In genomic region chr22:39959640-39960447, GRCh38 we compare ENCODE assay signal across 8 cellular contexts. TPM values are rescaled to one million over a fixed set of nuclear protein-coding genes. Genes with fewer than 3 reads are reported as not detected.
DNase-seq lines count a peak whose midpoint lies in the region; ATAC-seq and TF ChIP-seq lines count a peak whose summit lies in the region.

Gene TMA7B (plus strand): TSS chr22:39960397. CDS start chr22:39964375, 3,978 bp downstream.

- H3K4me3 ChIP-seq in left ventricle myocardium inferior: no peak within 1 kb of the TSS

- H3K36me3 ChIP-seq in left ventricle myocardium inferior: no peaks in the 10 kb centered on the region

- no peak within 1 kb of the TSS for H3K27ac ChIP-seq in left ventricle myocardium inferior (replicated peaks)

- peak within 1 kb of the TSS; percentile 60 to 93 (median 87) for H3K27ac Mint-ChIP-seq in CD14-positive monocyte

- H3K27me3 ChIP-seq in left ventricle myocardium inferior (ENCODE audit: low read depth): no peaks in the 10 kb centered on the region

- peak within 1 kb of the TSS; percentile 41 to 62 for H3K4me3 Mint-ChIP-seq in CD14-positive monocyte

- peaks cover 18 to 20% of the 10 kb centered on the region in 2 donors for H3K36me3 Mint-ChIP-seq in CD14-positive monocyte

- ATAC-seq in GM21529 (IDR thresholded peaks at IDR 0.05; ENCODE audit: unreplicated experiment): no peak

- no peaks in the 10 kb centered on the region for H3K9me3 ChIP-seq in left ventricle myocardium inferior (replicated peaks)

- intact Hi-C loops in CD14-positive monocyte (cut with micrococcal nuclease) (no loop called here), left ventricle myocardium inferior (cut with micrococcal nuclease) (no loop called here)

- H3K4me1 ChIP-seq in left ventricle myocardium inferior: peaks cover 9% of the 10 kb centered on the region

- H3K4me1 Mint-ChIP-seq in CD14-positive monocyte: peaks cover 60% of the 10 kb centered on the region

- DNase-seq in CD14-positive monocyte (ENCODE audit: low spot score) (peak; percentile 70), M059J (ENCODE audit: low read depth) (peak; percentile 71), left ventricle myocardium inferior (no peak), cortex of kidney (lab: John Stamatoyannopoulos, UW) (no peak), NCI-H2171 treated with DMSO at 0.1 percent for 48 hours (lab: John Stamatoyannopoulos, UW) (no peak)
- DNase-seq in activated T-cell treated with anti-CD3 and anti-CD28 coated beads, Interleukin-2, amount 50 U/mL, for 48 hours: peak; percentile 59 to 60
- DNase-seq in stimulated activated CD4-positive, alpha-beta T cell treated with anti-CD3 and anti-CD28 coated beads, Interleukin-4, amount 100 ng/mL, for 4 hours: peak; percentile 23 to 32

- peaks cover 0 to 19% (median 6%) of the 10 kb centered on the region in 7 donors for H3K9me3 Mint-ChIP-seq in CD14-positive monocyte

- peaks cover 58 to 69% (median 62%) of the 10 kb centered on the region in 3 donors for H3K27me3 Mint-ChIP-seq in CD14-positive monocyte (ENCODE audit: low read depth in 3 of 3)

- peak; percentile 37 for TF ChIP-seq CTCF in CD14-positive monocyte (IDR thresholded peaks at IDR 0.05)
- peak; percentile 36 for TF ChIP-seq CTCF in left ventricle myocardium inferior (IDR thresholded peaks at IDR 0.05; ENCODE audit: borderline replicate concordance)

RNA-seq across cellular contexts. Expression of gene TMA7B, which starts in this region (rescaled TPM):
- polyA plus RNA-seq in CD14-positive monocyte: under 1 TPM in 1 of 2 donors, not detected in 1; 0.13 TPM
- total RNA-seq in M059J (2014; rRNA removed; shearing (Covaris generic)): not detected in 2 replicates
- not detected for total RNA-seq in left ventricle myocardium inferior

Comparison
In these comparisons a context has a peak if more than half of its experiments do, and no peak if none do; other contexts are left out.
1. Peak in DNase-seq in CD14-positive monocyte; RNA of the gene not detected or under 1 TPM.
2. Peak in DNase-seq in M059J; RNA of the gene not detected or under 1 TPM.
3. DNase-seq: peak in activated T-cell treated with anti-CD3 and anti-CD28 coated beads, Interleukin-2, amount 50 U/mL, for 48 hours (2 of 2) and stimulated activated CD4-positive, alpha-beta T cell treated with anti-CD3 and anti-CD28 coated beads, Interleukin-4, amount 100 ng/mL, for 4 hours (2 of 2); none in left ventricle myocardium inferior (single experiment), cortex of kidney (single experiment) and NCI-H2171 treated with DMSO at 0.1 percent for 48 hours (single experiment).